ENCODE assay signal across 8 cellular contexts in genomic region chr4:37891221-37892159, GRCh38. TPM values are rescaled to one million over a fixed set of nuclear protein-coding genes. Genes with fewer than 3 reads are reported as not detected.
A peak's percentile ranks its signal among the peaks of the same experiment; 100 is the strongest.
DNase-seq lines count a peak whose midpoint lies in the region; ATAC-seq and TF ChIP-seq lines count a peak whose summit lies in the region.

No MANE protein-coding gene starts in this region.

- no peak for TF ChIP-seq CTCF in CD4-positive, alpha-beta T cell (IDR thresholded peaks at IDR 0.05)
- TF ChIP-seq CTCF in brain (conservative IDR thresholded peaks at IDR 0.05) (peak in 1 of 2 experiments; percentile 22), kidney epithelial cell (IDR thresholded peaks at IDR 0.05; ENCODE audit: insufficient read depth, low read length, poor library complexity, severe bottlenecking) (no peak)

- H3K4me3 Mint-ChIP-seq in CD4-positive, alpha-beta T cell = peak overlapping the region; percentile 97
- peak overlapping the region; percentile 94 for H3K4me3 Mint-ChIP-seq in T-helper 1 cell treated with Interleukin-12 subunit alpha and Interleukin-12 subunit beta and Interleukin-4 antibody, amounts not matched to agents 30 μg/mL and 1 μg/mL, for 36 hours
- peak overlapping the region; percentile 89 to 94 (median 90) for H3K4me3 Mint-ChIP-seq in brain

- H3K9me3 ChIP-seq in CD4-positive, alpha-beta T cell (ENCODE audit: control insufficient read depth, low read length) = no peaks in the 10 kb centered on the region

- H3K27ac ChIP-seq in CD4-positive, alpha-beta T cell (ENCODE audit: low read depth, low read length) = peak overlapping the region; percentile 66

- H3K4me1 Mint-ChIP-seq in CD4-positive, alpha-beta T cell (ENCODE audit: low read depth) = peaks cover 48% of the 10 kb centered on the region
- H3K4me1 Mint-ChIP-seq in T-helper 1 cell treated with Interleukin-12 subunit alpha and Interleukin-12 subunit beta and Interleukin-4 antibody, amounts not matched to agents 30 μg/mL and 1 μg/mL, for 36 hours (ENCODE audit: low read depth) = peaks cover 38% of the 10 kb centered on the region
- peaks cover 8% of the 10 kb centered on the region for H3K4me1 Mint-ChIP-seq in brain

- peaks cover 15% of the 10 kb centered on the region for H3K36me3 Mint-ChIP-seq in CD4-positive, alpha-beta T cell (ENCODE audit: low read depth)
- peaks cover 5% of the 10 kb centered on the region for H3K36me3 Mint-ChIP-seq in T-helper 1 cell treated with Interleukin-12 subunit alpha and Interleukin-12 subunit beta and Interleukin-4 antibody, amounts not matched to agents 30 μg/mL and 1 μg/mL, for 36 hours (ENCODE audit: low read depth)
- H3K36me3 Mint-ChIP-seq in brain = no peaks in the 10 kb centered on the region

- H3K36me3 ChIP-seq in kidney epithelial cell (ENCODE audit: control insufficient read depth, insufficient read depth, low read length) = no peaks in the 10 kb centered on the region

- CTCF ChIA-PET in CD4-positive, alpha-beta T cell (lab: Charles Lee) = interaction anchor here (0.9 kb wide), 1 partner anchor 86 kb away, joined by 3 read pairs; no protein-coding TSS in a partner anchor

- no peaks in the 10 kb centered on the region for H3K27me3 ChIP-seq in CD4-positive, alpha-beta T cell (ENCODE audit: control insufficient read depth, insufficient read depth, low read length)
- peaks cover 19% of the 10 kb centered on the region for H3K27me3 ChIP-seq in kidney epithelial cell (ENCODE audit: control insufficient read depth, insufficient read depth, low read length)

- peak; percentile 13 to 60 (median 36) for DNase-seq in CD4-positive, alpha-beta T cell
- DNase-seq in kidney epithelial cell (ENCODE audit: low read depth) = no peak
- DNase-seq in stimulated activated CD4-positive, alpha-beta T cell treated with anti-CD3 and anti-CD28 coated beads, Interleukin-1b, Interleukin-23, amount 100 ng/mL, for 48 hours = peak; percentile 58
- no peak for DNase-seq in OCI-M2 (lab: John Stamatoyannopoulos, UW; ENCODE audit: unreplicated experiment)

- POLR2A ChIA-PET in CD4-positive, alpha-beta T cell (lab: Charles Lee) = interaction anchor here (0.6 to 2.5 kb wide), 13 partner anchors 10 to 1647 kb away, joined by 3 to 33 read pairs (median 4); partner anchors contain the start of genes ARAP2, PGM2 and RELL1

- ATAC-seq in CD4-positive, alpha-beta T cell (ENCODE audit: poor library complexity) = peak; percentile 63
- ATAC-seq in GM19395 (IDR thresholded peaks at IDR 0.05; ENCODE audit: unreplicated experiment) = peak; percentile 67
- peak; percentile 70 for ATAC-seq in HG03469 (IDR thresholded peaks at IDR 0.05; ENCODE audit: unreplicated experiment)

- no peaks in the 10 kb centered on the region for H3K9me3 Mint-ChIP-seq in CD4-positive, alpha-beta T cell
- H3K9me3 Mint-ChIP-seq in T-helper 1 cell treated with Interleukin-12 subunit alpha and Interleukin-12 subunit beta and Interleukin-4 antibody, amounts not matched to agents 30 μg/mL and 1 μg/mL, for 36 hours = no peaks in the 10 kb centered on the region
- H3K9me3 Mint-ChIP-seq in brain = peaks cover 0 to 7% (median 0%) of the 10 kb centered on the region in 5 experiments

- no peaks in the 10 kb centered on the region for H3K27me3 Mint-ChIP-seq in CD4-positive, alpha-beta T cell
- peaks cover 10% of the 10 kb centered on the region for H3K27me3 Mint-ChIP-seq in T-helper 1 cell treated with Interleukin-12 subunit alpha and Interleukin-12 subunit beta and Interleukin-4 antibody, amounts not matched to agents 30 μg/mL and 1 μg/mL, for 36 hours (ENCODE audit: low read depth)
- peaks cover 18% of the 10 kb centered on the region for H3K27me3 Mint-ChIP-seq in brain

- H3K27ac Mint-ChIP-seq in CD4-positive, alpha-beta T cell = peak overlapping the region; percentile 94
- H3K27ac Mint-ChIP-seq in T-helper 1 cell treated with Interleukin-12 subunit alpha and Interleukin-12 subunit beta and Interleukin-4 antibody, amounts not matched to agents 30 μg/mL and 1 μg/mL, for 36 hours = peak overlapping the region; percentile 93
- peak overlapping the region in 2 of 5 experiments; percentile 80 to 90 for H3K27ac Mint-ChIP-seq in brain

- H3K4me3 ChIP-seq in kidney epithelial cell (ENCODE audit: low read depth, low read length) = peak overlapping the region; percentile 64

- intact Hi-C loops in CD4-positive, alpha-beta T cell (cut with DNase I, micrococcal nuclease) = loop anchor here (1.0 to 5.0 kb wide), 4 partner anchors 65 to 89 kb away; partner anchors contain the start of gene PGM2 (in 1 of the 2)

RNA-seq across cellular contexts. Expression of gene TBC1D1, which starts 0.6 kb away (rescaled TPM):
- 10 to 100 TPM; 40.7 to 46.5 TPM for total RNA-seq in CD4-positive, alpha-beta T cell
- polyA plus RNA-seq in brain (ENCODE audit: insufficient read depth, low read depth, low replicate concordance) = 96.8 TPM
- 93.1 and 133 TPM in 2 replicates for total RNA-seq in kidney epithelial cell

Comparison
In these comparisons a context has a peak if more than half of its experiments do, and no peak if none do; other contexts are left out.
1. DNase-seq: peak in CD4-positive, alpha-beta T cell (10 of 10) and stimulated activated CD4-positive, alpha-beta T cell treated with anti-CD3 and anti-CD28 coated beads, Interleukin-1b, Interleukin-23, amount 100 ng/mL, for 48 hours (single experiment); none in kidney epithelial cell (single experiment) and OCI-M2 (single experiment).
2. Peak in every context shown above with its lines, with median percentiles within 50 percentile points of each other: ATAC-seq and H3K4me3 Mint-ChIP-seq.